Comparison of ENCODE assay signal across 29 cellular contexts in genomic region chr20:59686404-59687346, GRCh38.
"Had no signal": no experiment of that assay in that cellular context is flagged by ENCODE, and none has a peak within 500 bp of the region (broad histone marks: within the 10 kb centered on the region; RNA-seq: fewer than 3 reads in every experiment).

No MANE protein-coding gene starts in this region.

- H3K79me2 ChIP-seq: hepatocyte, parathyroid adenoma had no signal

- FAIRE-seq: colon, kidney had no signal

- H3K36me3 ChIP-seq: gastrocnemius medialis, suprapubic skin, transverse colon had no signal

- H3K4me1 Mint-ChIP-seq: endodermal cell; mesothelial cell of epicardium; naive B cell; stimulated activated naive CD8-positive, alpha-beta T cell treated with anti-CD3 and anti-CD28 coated beads, Interleukin-15, amount 100 ng/mL, for 72 hours had no signal

- H3K27me3 Mint-ChIP-seq: progenitor cell of endocrine pancreas; stimulated activated naive CD8-positive, alpha-beta T cell treated with anti-CD3 and anti-CD28 coated beads, Interleukin-15, amount 100 ng/mL, for 72 hours had no signal

- DNase-seq: effector CD8-positive, alpha-beta T cell; endodermal cell; foreskin fibroblast; gastrocnemius medialis; kidney; mesenchymal stem cell; mucosa of descending colon; naive B cell; stimulated activated CD4-positive, alpha-beta T cell treated with anti-CD3 and anti-CD28 coated beads, Interleukin-12 subunit alpha, Interleukin-12 subunit beta, amount 100 ng/mL, for 4 hours; stimulated activated CD4-positive, alpha-beta T cell treated with anti-CD3 and anti-CD28 coated beads, Interleukin-1b, Interleukin-23, amount 100 ng/mL, for 48 hours; stimulated activated CD4-positive, alpha-beta T cell treated with anti-CD3 and anti-CD28 coated beads, Interleukin-4, amount 100 ng/mL, for 1 hour; stimulated activated CD8-positive, alpha-beta memory T cell treated with anti-CD3 and anti-CD28 coated beads, Interleukin-4, amount 100 ng/mL, for 48 hours; stimulated activated naive CD4-positive, alpha-beta T cell; stimulated activated naive CD8-positive, alpha-beta T cell treated with anti-CD3 and anti-CD28 coated beads, Interleukin-15, amount 100 ng/mL, for 72 hours; transverse colon had no signal

- H3K36me3 Mint-ChIP-seq: mesothelial cell of epicardium; naive B cell; natural killer cell treated with Interleukin-12 subunit alpha and Interleukin-12 subunit beta and Interleukin-15 and Interleukin-18, amount 100 ng/mL, for 72 hours had no signal

- H3K27ac Mint-ChIP-seq: dendritic cell treated with granulocyte-macrophage colony-stimulating factor and Interleukin-4, amounts not matched to agents 40 ng/mL and 50 ng/mL, for 4 days; endodermal cell; mesothelial cell of epicardium; naive B cell; natural killer cell treated with Interleukin-12 subunit alpha and Interleukin-12 subunit beta and Interleukin-15 and Interleukin-18, amount 100 ng/mL, for 72 hours; progenitor cell of endocrine pancreas; stimulated activated naive CD8-positive, alpha-beta T cell treated with anti-CD3 and anti-CD28 coated beads, Interleukin-15, amount 100 ng/mL, for 72 hours had no signal

- H3K4me3 Mint-ChIP-seq: dendritic cell treated with granulocyte-macrophage colony-stimulating factor and Interleukin-4, amounts not matched to agents 40 ng/mL and 50 ng/mL, for 4 days; endodermal cell; mesothelial cell of epicardium; naive B cell; natural killer cell treated with Interleukin-12 subunit alpha and Interleukin-12 subunit beta and Interleukin-15 and Interleukin-18, amount 100 ng/mL, for 72 hours; neural crest cell; stimulated activated naive CD8-positive, alpha-beta T cell treated with anti-CD3 and anti-CD28 coated beads, Interleukin-15, amount 100 ng/mL, for 72 hours had no signal

- H3K27me3 ChIP-seq: gastrocnemius medialis, hepatocyte, transverse colon had no signal

- H3K27ac ChIP-seq: epithelial cell of prostate, gastrocnemius medialis, hepatocyte, parathyroid adenoma, suprapubic skin, transverse colon had no signal

- H2AFZ ChIP-seq: hepatocyte, parathyroid adenoma had no signal

- H3K9ac ChIP-seq: parathyroid adenoma had no signal

- ATAC-seq: esophagus mucosa; gastrocnemius medialis; left lobe of liver; mucosa of descending colon; natural killer cell treated with Interleukin-12 subunit alpha and Interleukin-12 subunit beta and Interleukin-15 and Interleukin-18, amount 100 ng/mL, for 72 hours; sciatic nerve; stimulated activated naive CD8-positive, alpha-beta T cell treated with anti-CD3 and anti-CD28 coated beads, Interleukin-15, amount 100 ng/mL, for 72 hours had no signal

- H3K9me3 Mint-ChIP-seq: dendritic cell treated with granulocyte-macrophage colony-stimulating factor and Interleukin-4, amounts not matched to agents 40 ng/mL and 50 ng/mL, for 4 days; endodermal cell; natural killer cell treated with Interleukin-12 subunit alpha and Interleukin-12 subunit beta and Interleukin-15 and Interleukin-18, amount 100 ng/mL, for 72 hours; neural crest cell; stimulated activated naive CD8-positive, alpha-beta T cell treated with anti-CD3 and anti-CD28 coated beads, Interleukin-15, amount 100 ng/mL, for 72 hours had no signal

- H3K4me2 ChIP-seq: hepatocyte, smooth muscle cell had no signal

- H3K4me1 ChIP-seq: gastrocnemius medialis, parathyroid adenoma, suprapubic skin, transverse colon had no signal

- H3K9me3 ChIP-seq: gastrocnemius medialis, mucosa of descending colon, suprapubic skin, transverse colon had no signal

- H3K4me3 ChIP-seq: gastrocnemius medialis, hepatocyte, mucosa of descending colon, smooth muscle cell, suprapubic skin, transverse colon had no signal
